ENCODE assay signal across 2 cellular contexts in the genomic region with DNA sequence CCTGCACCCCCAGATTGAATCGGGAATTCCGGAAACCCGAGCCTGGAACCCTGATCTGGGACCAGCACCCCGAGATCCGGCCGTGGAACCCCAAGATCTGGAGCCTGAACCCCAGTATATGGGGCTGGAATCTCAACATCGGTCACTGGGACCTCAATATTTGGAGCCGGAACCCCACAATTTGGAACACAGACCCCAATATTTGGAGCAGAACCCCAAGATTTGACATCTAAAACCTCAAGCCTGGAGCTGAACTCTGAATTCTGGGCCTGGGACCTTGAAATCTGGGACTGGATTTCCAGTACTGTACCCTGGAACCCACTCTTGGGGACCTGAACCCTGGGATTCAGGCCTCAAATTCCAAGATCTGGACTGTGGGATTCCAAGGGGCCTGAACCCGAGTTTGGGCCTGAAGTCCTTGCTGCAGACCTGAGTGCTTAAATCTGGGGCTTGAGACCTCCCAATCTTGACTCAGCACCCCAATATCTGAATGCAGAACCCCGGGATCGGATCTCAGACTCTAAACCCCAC.
TF ChIP-seq lines count a peak whose summit lies in the region.

No MANE protein-coding gene starts in this region.

TF ChIP-seq in HCT116, 20 proteins besides CTCF, POLR2A, EP300 and RAD21 (continued from another document):
- TF ChIP-seq, protein P1, sequence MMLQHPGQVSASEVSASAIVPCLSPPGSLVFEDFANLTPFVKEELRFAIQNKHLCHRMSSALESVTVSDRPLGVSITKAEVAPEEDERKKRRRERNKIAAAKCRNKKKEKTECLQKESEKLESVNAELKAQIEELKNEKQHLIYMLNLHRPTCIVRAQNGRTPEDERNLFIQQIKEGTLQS (IDR thresholded peaks at IDR 0.05) = no peak
- no peak for TF ChIP-seq ELF1 (IDR thresholded peaks at IDR 0.05; ENCODE audit: borderline replicate concordance, low read depth)
- TF ChIP-seq CEBPB (IDR thresholded peaks at IDR 0.05; ENCODE audit: low read depth) = no peak
- TF ChIP-seq, protein P2, sequence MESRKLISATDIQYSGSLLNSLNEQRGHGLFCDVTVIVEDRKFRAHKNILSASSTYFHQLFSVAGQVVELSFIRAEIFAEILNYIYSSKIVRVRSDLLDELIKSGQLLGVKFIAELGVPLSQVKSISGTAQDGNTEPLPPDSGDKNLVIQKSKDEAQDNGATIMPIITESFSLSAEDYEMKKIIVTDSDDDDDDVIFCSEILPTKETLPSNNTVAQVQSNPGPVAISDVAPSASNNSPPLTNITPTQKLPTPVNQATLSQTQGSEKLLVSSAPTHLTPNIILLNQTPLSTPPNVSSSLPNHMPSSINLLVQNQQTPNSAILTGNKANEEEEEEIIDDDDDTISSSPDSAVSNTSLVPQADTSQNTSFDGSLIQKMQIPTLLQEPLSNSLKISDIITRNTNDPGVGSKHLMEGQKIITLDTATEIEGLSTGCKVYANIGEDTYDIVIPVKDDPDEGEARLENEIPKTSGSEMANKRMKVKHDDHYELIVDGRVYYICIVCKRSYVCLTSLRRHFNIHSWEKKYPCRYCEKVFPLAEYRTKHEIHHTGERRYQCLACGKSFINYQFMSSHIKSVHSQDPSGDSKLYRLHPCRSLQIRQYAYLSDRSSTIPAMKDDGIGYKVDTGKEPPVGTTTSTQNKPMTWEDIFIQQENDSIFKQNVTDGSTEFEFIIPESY (IDR thresholded peaks at IDR 0.05; ENCODE audit: extremely low read depth, insufficient replicate concordance, low read length) = no peak
- no peak for TF ChIP-seq JUND (IDR thresholded peaks at IDR 0.05)
- no peak for TF ChIP-seq EGR1 (IDR thresholded peaks at IDR 0.05; ENCODE audit: low read depth)
- TF ChIP-seq SIN3A (IDR thresholded peaks at IDR 0.05; ENCODE audit: low read depth) = no peak
- TF ChIP-seq, protein P3, sequence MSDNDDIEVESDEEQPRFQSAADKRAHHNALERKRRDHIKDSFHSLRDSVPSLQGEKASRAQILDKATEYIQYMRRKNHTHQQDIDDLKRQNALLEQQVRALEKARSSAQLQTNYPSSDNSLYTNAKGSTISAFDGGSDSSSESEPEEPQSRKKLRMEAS (IDR thresholded peaks at IDR 0.05) = no peak
- TF ChIP-seq ZNF274 (IDR thresholded peaks at IDR 0.05; ENCODE audit: low read depth, low read length) = no peak

TF ChIP-seq in WTC11, 78 proteins besides CTCF, POLR2A, EP300 and RAD21 (continued from another document):
- TF ChIP-seq, protein P4, sequence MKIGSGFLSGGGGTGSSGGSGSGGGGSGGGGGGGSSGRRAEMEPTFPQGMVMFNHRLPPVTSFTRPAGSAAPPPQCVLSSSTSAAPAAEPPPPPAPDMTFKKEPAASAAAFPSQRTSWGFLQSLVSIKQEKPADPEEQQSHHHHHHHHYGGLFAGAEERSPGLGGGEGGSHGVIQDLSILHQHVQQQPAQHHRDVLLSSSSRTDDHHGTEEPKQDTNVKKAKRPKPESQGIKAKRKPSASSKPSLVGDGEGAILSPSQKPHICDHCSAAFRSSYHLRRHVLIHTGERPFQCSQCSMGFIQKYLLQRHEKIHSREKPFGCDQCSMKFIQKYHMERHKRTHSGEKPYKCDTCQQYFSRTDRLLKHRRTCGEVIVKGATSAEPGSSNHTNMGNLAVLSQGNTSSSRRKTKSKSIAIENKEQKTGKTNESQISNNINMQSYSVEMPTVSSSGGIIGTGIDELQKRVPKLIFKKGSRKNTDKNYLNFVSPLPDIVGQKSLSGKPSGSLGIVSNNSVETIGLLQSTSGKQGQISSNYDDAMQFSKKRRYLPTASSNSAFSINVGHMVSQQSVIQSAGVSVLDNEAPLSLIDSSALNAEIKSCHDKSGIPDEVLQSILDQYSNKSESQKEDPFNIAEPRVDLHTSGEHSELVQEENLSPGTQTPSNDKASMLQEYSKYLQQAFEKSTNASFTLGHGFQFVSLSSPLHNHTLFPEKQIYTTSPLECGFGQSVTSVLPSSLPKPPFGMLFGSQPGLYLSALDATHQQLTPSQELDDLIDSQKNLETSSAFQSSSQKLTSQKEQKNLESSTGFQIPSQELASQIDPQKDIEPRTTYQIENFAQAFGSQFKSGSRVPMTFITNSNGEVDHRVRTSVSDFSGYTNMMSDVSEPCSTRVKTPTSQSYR (CRISPR knock-in tag; IDR thresholded peaks at IDR 0.05) = no peak
- TF ChIP-seq GTF2I (CRISPR knock-in tag; conservative IDR thresholded peaks at IDR 0.05) (no peak), TP53 (CRISPR knock-in tag; IDR thresholded peaks at IDR 0.05) (no peak), SOX15 (CRISPR knock-in tag; IDR thresholded peaks at IDR 0.05) (no peak), ZNF317 (CRISPR knock-in tag; IDR thresholded peaks at IDR 0.05; ENCODE audit: borderline replicate concordance, low read depth) (no peak), ZNF263 (CRISPR knock-in tag; IDR thresholded peaks at IDR 0.05; ENCODE audit: low read depth) (no peak), ZNF396 (CRISPR knock-in tag; IDR thresholded peaks at IDR 0.05; ENCODE audit: borderline replicate concordance) (no peak), GRHL2 (CRISPR knock-in tag; IDR thresholded peaks at IDR 0.05; ENCODE audit: insufficient replicate concordance, severe bottlenecking) (no peak), GABPB1 (CRISPR knock-in tag; IDR thresholded peaks at IDR 0.05) (no peak)
- TF ChIP-seq, protein P5, sequence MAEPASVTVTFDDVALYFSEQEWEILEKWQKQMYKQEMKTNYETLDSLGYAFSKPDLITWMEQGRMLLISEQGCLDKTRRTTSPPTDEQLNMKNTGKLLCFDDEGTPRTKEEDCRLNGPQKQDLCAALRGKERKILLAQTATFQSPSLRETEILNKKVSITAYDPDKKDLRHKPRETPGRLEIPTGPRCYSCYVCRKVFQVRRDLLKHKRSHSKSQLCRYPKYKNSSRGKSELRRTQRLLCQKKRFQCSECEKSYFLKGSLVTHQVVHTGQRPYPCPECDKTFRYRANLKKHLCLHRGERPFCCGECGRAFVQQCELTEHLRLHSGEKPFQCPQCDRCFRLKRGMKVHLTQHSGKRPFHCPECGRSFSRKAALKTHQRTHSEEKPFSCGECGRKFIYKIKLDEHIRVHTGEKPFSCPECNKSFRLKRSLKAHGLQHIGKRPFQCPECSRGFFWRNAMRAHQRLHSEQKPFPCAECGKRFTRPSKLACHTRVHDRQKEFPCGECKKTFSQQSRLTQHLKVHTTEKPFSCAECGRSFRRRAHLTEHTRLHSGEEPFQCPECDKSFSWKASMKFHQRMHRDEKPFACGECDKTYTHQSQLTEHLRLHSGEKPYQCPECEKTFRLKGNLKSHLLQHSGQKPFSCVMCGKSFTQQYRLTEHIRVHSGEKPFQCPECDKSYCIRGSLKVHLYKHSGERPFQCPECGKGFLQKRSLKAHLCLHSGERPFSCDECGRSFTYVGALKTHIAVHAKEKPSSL (CRISPR knock-in tag; conservative IDR thresholded peaks at IDR 0.05) = no peak
- TF ChIP-seq, protein P6, sequence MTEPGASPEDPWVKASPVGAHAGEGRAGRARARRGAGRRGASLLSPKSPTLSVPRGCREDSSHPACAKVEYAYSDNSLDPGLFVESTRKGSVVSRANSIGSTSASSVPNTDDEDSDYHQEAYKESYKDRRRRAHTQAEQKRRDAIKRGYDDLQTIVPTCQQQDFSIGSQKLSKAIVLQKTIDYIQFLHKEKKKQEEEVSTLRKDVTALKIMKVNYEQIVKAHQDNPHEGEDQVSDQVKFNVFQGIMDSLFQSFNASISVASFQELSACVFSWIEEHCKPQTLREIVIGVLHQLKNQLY (CRISPR knock-in tag; IDR thresholded peaks at IDR 0.05) = no peak
- TF ChIP-seq, protein P7, sequence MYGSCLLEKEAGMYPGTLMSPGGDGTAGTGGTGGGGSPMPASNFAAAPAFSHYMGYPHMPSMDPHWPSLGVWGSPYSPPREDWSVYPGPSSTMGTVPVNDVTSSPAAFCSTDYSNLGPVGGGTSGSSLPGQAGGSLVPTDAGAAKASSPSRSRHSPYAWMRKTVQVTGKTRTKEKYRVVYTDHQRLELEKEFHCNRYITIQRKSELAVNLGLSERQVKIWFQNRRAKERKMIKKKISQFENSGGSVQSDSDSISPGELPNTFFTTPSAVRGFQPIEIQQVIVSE (CRISPR knock-in tag; IDR thresholded peaks at IDR 0.05; ENCODE audit: borderline replicate concordance) = no peak
- TF ChIP-seq, protein P8, sequence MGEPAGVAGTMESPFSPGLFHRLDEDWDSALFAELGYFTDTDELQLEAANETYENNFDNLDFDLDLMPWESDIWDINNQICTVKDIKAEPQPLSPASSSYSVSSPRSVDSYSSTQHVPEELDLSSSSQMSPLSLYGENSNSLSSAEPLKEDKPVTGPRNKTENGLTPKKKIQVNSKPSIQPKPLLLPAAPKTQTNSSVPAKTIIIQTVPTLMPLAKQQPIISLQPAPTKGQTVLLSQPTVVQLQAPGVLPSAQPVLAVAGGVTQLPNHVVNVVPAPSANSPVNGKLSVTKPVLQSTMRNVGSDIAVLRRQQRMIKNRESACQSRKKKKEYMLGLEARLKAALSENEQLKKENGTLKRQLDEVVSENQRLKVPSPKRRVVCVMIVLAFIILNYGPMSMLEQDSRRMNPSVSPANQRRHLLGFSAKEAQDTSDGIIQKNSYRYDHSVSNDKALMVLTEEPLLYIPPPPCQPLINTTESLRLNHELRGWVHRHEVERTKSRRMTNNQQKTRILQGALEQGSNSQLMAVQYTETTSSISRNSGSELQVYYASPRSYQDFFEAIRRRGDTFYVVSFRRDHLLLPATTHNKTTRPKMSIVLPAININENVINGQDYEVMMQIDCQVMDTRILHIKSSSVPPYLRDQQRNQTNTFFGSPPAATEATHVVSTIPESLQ (CRISPR knock-in tag; IDR thresholded peaks at IDR 0.05) = no peak
- TF ChIP-seq, protein P9, sequence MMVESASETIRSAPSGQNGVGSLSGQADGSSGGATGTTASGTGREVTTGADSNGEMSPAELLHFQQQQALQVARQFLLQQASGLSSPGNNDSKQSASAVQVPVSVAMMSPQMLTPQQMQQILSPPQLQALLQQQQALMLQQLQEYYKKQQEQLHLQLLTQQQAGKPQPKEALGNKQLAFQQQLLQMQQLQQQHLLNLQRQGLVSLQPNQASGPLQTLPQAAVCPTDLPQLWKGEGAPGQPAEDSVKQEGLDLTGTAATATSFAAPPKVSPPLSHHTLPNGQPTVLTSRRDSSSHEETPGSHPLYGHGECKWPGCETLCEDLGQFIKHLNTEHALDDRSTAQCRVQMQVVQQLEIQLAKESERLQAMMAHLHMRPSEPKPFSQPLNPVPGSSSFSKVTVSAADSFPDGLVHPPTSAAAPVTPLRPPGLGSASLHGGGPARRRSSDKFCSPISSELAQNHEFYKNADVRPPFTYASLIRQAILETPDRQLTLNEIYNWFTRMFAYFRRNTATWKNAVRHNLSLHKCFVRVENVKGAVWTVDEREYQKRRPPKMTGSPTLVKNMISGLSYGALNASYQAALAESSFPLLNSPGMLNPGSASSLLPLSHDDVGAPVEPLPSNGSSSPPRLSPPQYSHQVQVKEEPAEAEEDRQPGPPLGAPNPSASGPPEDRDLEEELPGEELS (CRISPR knock-in tag; IDR thresholded peaks at IDR 0.05) = no peak
- TF ChIP-seq, protein P10, sequence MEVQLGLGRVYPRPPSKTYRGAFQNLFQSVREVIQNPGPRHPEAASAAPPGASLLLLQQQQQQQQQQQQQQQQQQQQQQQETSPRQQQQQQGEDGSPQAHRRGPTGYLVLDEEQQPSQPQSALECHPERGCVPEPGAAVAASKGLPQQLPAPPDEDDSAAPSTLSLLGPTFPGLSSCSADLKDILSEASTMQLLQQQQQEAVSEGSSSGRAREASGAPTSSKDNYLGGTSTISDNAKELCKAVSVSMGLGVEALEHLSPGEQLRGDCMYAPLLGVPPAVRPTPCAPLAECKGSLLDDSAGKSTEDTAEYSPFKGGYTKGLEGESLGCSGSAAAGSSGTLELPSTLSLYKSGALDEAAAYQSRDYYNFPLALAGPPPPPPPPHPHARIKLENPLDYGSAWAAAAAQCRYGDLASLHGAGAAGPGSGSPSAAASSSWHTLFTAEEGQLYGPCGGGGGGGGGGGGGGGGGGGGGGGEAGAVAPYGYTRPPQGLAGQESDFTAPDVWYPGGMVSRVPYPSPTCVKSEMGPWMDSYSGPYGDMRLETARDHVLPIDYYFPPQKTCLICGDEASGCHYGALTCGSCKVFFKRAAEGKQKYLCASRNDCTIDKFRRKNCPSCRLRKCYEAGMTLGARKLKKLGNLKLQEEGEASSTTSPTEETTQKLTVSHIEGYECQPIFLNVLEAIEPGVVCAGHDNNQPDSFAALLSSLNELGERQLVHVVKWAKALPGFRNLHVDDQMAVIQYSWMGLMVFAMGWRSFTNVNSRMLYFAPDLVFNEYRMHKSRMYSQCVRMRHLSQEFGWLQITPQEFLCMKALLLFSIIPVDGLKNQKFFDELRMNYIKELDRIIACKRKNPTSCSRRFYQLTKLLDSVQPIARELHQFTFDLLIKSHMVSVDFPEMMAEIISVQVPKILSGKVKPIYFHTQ (CRISPR knock-in tag; IDR thresholded peaks at IDR 0.05) = no peak
- TF ChIP-seq, protein P11, sequence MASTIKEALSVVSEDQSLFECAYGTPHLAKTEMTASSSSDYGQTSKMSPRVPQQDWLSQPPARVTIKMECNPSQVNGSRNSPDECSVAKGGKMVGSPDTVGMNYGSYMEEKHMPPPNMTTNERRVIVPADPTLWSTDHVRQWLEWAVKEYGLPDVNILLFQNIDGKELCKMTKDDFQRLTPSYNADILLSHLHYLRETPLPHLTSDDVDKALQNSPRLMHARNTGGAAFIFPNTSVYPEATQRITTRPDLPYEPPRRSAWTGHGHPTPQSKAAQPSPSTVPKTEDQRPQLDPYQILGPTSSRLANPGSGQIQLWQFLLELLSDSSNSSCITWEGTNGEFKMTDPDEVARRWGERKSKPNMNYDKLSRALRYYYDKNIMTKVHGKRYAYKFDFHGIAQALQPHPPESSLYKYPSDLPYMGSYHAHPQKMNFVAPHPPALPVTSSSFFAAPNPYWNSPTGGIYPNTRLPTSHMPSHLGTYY (CRISPR knock-in tag; IDR thresholded peaks at IDR 0.05) = no peak
